Comparison of ENCODE assay signal across 24 cellular contexts in the genomic region with DNA sequence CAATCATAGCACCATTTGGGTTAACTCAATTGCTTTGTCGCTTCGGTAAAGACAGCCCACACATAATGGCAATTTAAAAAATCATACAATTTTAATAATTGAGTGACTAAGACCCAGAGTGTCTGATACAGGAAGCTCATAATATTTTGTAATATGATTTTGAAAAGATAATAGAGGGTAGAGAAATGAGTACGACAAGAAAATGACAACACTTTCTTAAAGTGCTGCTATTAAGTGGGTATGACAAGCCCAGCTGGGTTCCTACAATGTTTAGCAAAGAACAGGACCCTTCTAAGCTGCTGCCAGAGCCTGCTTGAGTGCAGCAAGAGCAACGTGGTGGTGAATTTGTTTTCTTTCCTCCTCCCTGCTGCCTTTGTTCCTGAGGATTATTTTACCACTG.
A peak's percentile ranks its signal among the peaks of the same experiment; 100 is the strongest.
DNase-seq lines count a peak whose midpoint lies in the region; ATAC-seq and TF ChIP-seq lines count a peak whose summit lies in the region.
"Had no signal": no experiment of that assay in that cellular context is flagged by ENCODE, and none has a peak within 500 bp of the region (broad histone marks: within the 10 kb centered on the region; RNA-seq: fewer than 3 reads in every experiment).

No MANE protein-coding gene starts in this region.

- no peaks in the 10 kb centered on the region for H3K27me3 ChIP-seq in heart right ventricle
- peaks cover 68% of the 10 kb centered on the region for H3K27me3 ChIP-seq in neural cell (ENCODE audit: insufficient read depth, low read depth, low read length)
- H3K27me3 ChIP-seq: SJCRH30 had no signal

- H3K36me3 ChIP-seq in heart right ventricle: no peaks in the 10 kb centered on the region
- no peaks in the 10 kb centered on the region for H3K36me3 ChIP-seq in neural cell (ENCODE audit: insufficient read depth, low read length)
- H3K36me3 ChIP-seq: SJCRH30 had no signal

- H3K9me3 ChIP-seq in heart right ventricle: no peaks in the 10 kb centered on the region
- H3K9me3 ChIP-seq in neural cell (ENCODE audit: low read length): no peaks in the 10 kb centered on the region
- H3K9me3 ChIP-seq: A549, SJCRH30 had no signal

- TF ChIP-seq CTCF in heart right ventricle (IDR thresholded peaks at IDR 0.05) (no peak), neural cell (IDR thresholded peaks at IDR 0.05; ENCODE audit: poor library complexity, severe bottlenecking) (no peak), GM13977 (IDR thresholded peaks at IDR 0.05; ENCODE audit: extremely low read depth, insufficient read depth, missing control alignments) (no peak), GM13976 (IDR thresholded peaks at IDR 0.05; ENCODE audit: borderline replicate concordance, control extremely low read depth, extremely low read depth, insufficient read depth, missing control alignments) (no peak)

- intact Hi-C loops in left ventricle myocardium superior (cut with micrococcal nuclease) (no loop called here), heart right ventricle (cut with DNase I) (no loop called here), posterior vena cava (cut with DNase I) (no loop called here)

- H3K27ac ChIP-seq in heart right ventricle: no peak overlapping the region
- H3K27ac ChIP-seq in neural cell (ENCODE audit: low read length): no peak overlapping the region
- H3K27ac ChIP-seq: A549, SJCRH30 had no signal

- H3K4me3 ChIP-seq in heart right ventricle: no peak overlapping the region
- H3K4me3 ChIP-seq in neural cell (ENCODE audit: low read length): no peak overlapping the region
- H3K4me3 ChIP-seq: A549, GM23338, SJCRH30 had no signal

- H3K9me2 ChIP-seq in neural cell (ENCODE audit: insufficient read depth, low read length): no peaks in the 10 kb centered on the region

- in situ Hi-C loops in GM13977 (cut with MboI; ENCODE audit: low pct_unique_long_range_greater_than_20kb, low sequenced_read_pairs, unreplicated experiment): loop anchor here (25.0 kb wide), 1 partner anchor 835 kb away; a partner anchor contains a TSS
- in situ Hi-C loops in GM13976 (cut with MboI; ENCODE audit: low sequenced_read_pairs, unreplicated experiment): loop anchor here (25.0 kb wide), 1 partner anchor 835 kb away; a partner anchor contains a TSS

- H3K4me2 ChIP-seq in neural cell (ENCODE audit: low read length): peak overlapping the region; percentile 44
- H3K4me2 ChIP-seq: A549, GM23338 had no signal

- WGBS in heart right ventricle, 2 donors: 55 to 58% methylated on average over 4 of the region's 4 CpGs

- peak; percentile 21 for ATAC-seq in left ventricle myocardium superior
- no peak for ATAC-seq in heart right ventricle
- ATAC-seq: A549, GM23338, PC-3, T-cell had no signal

- H3F3A ChIP-seq in neural cell (ENCODE audit: insufficient read depth, low read length, poor library complexity, severe bottlenecking): peaks cover 16% of the 10 kb centered on the region

- TF ChIP-seq RAD21 in neural cell (conservative IDR thresholded peaks at IDR 0.05): peak; percentile 31

- no peaks in the 10 kb centered on the region for H3K79me2 ChIP-seq in neural cell (replicated peaks; ENCODE audit: insufficient read depth, low read length)

- DNase-seq in left ventricle myocardium superior: no peak
- no peak for DNase-seq in heart right ventricle
- peak; percentile 69 for DNase-seq in NCI-H748 (lab: John Stamatoyannopoulos, UW; ENCODE audit: unreplicated experiment)
- no peak for DNase-seq in posterior vena cava (ENCODE audit: low spot score)
- DNase-seq in GM13977 (ENCODE audit: low spot score): no peak
- DNase-seq in GM13976 (ENCODE audit: low spot score): no peak
- DNase-seq: CD4-positive, alpha-beta memory T cell; DMS 273 treated with DMSO at 0.1 percent for 48 hours; DMS79 treated with DMSO at 0.1 percent for 48 hours; GF-D8; H9; KBM-7; MV-4-11; NCI-H1105; NCI-H2029; NCI-H2227 treated with DMSO at 0.1 percent for 48 hours; NCI-H526 treated with DMSO at 0.1 percent for 48 hours; NK-92 treated with Interleukin-12 subunit alpha and Interleukin-12 subunit beta, amount 100 ng/mL, for 24 hours; PC-3; SJCRH30; T-cell had no signal

- H3K9ac ChIP-seq in neural cell (ENCODE audit: low read length): no peak overlapping the region

- no peaks in the 10 kb centered on the region for H3K4me1 ChIP-seq in heart right ventricle
- H3K4me1 ChIP-seq: A549, SJCRH30 had no signal

- H2AFZ ChIP-seq in neural cell (ENCODE audit: low read depth, low read length): no peak overlapping the region
- H2AFZ ChIP-seq: GM23338 had no signal

- peak; percentile 97 for TF ChIP-seq EP300 in neural cell (conservative IDR thresholded peaks at IDR 0.05; ENCODE audit: poor library complexity, severe bottlenecking)

- no peaks in the 10 kb centered on the region for H4K20me1 ChIP-seq in neural cell (ENCODE audit: insufficient read depth)

TF ChIP-seq in neural cell, 6 proteins besides CTCF, POLR2A, EP300 and RAD21:
- TF ChIP-seq POLR2AphosphoS5 (IDR thresholded peaks at IDR 0.05) (peak; percentile 99), MXI1 (conservative IDR thresholded peaks at IDR 0.05; ENCODE audit: poor library complexity, severe bottlenecking) (peak; percentile 33), SMC3 (conservative IDR thresholded peaks at IDR 0.05; ENCODE audit: poor library complexity) (no peak), TAF1 (IDR thresholded peaks at IDR 0.05; ENCODE audit: low read depth) (no peak), EZH2 (IDR thresholded peaks at IDR 0.05; ENCODE audit: borderline replicate concordance, insufficient read depth, low read length, poor library complexity, severe bottlenecking) (no peak)
- TF ChIP-seq, protein P1, sequence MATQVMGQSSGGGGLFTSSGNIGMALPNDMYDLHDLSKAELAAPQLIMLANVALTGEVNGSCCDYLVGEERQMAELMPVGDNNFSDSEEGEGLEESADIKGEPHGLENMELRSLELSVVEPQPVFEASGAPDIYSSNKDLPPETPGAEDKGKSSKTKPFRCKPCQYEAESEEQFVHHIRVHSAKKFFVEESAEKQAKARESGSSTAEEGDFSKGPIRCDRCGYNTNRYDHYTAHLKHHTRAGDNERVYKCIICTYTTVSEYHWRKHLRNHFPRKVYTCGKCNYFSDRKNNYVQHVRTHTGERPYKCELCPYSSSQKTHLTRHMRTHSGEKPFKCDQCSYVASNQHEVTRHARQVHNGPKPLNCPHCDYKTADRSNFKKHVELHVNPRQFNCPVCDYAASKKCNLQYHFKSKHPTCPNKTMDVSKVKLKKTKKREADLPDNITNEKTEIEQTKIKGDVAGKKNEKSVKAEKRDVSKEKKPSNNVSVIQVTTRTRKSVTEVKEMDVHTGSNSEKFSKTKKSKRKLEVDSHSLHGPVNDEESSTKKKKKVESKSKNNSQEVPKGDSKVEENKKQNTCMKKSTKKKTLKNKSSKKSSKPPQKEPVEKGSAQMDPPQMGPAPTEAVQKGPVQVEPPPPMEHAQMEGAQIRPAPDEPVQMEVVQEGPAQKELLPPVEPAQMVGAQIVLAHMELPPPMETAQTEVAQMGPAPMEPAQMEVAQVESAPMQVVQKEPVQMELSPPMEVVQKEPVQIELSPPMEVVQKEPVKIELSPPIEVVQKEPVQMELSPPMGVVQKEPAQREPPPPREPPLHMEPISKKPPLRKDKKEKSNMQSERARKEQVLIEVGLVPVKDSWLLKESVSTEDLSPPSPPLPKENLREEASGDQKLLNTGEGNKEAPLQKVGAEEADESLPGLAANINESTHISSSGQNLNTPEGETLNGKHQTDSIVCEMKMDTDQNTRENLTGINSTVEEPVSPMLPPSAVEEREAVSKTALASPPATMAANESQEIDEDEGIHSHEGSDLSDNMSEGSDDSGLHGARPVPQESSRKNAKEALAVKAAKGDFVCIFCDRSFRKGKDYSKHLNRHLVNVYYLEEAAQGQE (IDR thresholded peaks at IDR 0.05; ENCODE audit: borderline replicate concordance): peak; percentile 81
